In genomic region chr5:149837680-149838269, GRCh38 we compare ENCODE assay signal across 8 cellular contexts.
DNase-seq lines count a peak whose midpoint lies in the region; ATAC-seq and TF ChIP-seq lines count a peak whose summit lies in the region.

No MANE protein-coding gene starts in this region.

- H3K27ac Mint-ChIP-seq in CD4-positive, alpha-beta T cell: no peak overlapping the region
- H3K27ac Mint-ChIP-seq in T-helper 2 cell treated with Interferon-gamma antibody and Interleukin-4, amounts not matched to agents 5 μg/mL and 100 μg/mL, for 36 hours: no peak overlapping the region

- CTCF ChIA-PET in CD4-positive, alpha-beta T cell (lab: Charles Lee): interaction anchor here (1.5 to 2.1 kb wide), 3 partner anchors 9 to 153 kb away, joined by 3 to 8 read pairs (median 5); no protein-coding TSS in a partner anchor

- peaks cover 5% of the 10 kb centered on the region for H3K36me3 Mint-ChIP-seq in CD4-positive, alpha-beta T cell (ENCODE audit: low read depth)
- no peaks in the 10 kb centered on the region for H3K36me3 Mint-ChIP-seq in T-helper 2 cell treated with Interferon-gamma antibody and Interleukin-4, amounts not matched to agents 5 μg/mL and 100 μg/mL, for 36 hours (ENCODE audit: low read depth)

- no peak for ATAC-seq in CD4-positive, alpha-beta T cell (ENCODE audit: poor library complexity)

- H3K27me3 Mint-ChIP-seq in CD4-positive, alpha-beta T cell: no peaks in the 10 kb centered on the region
- H3K27me3 Mint-ChIP-seq in T-helper 2 cell treated with Interferon-gamma antibody and Interleukin-4, amounts not matched to agents 5 μg/mL and 100 μg/mL, for 36 hours (ENCODE audit: low read depth): no peaks in the 10 kb centered on the region

- H3K4me1 Mint-ChIP-seq in CD4-positive, alpha-beta T cell (ENCODE audit: low read depth): no peaks in the 10 kb centered on the region
- no peaks in the 10 kb centered on the region for H3K4me1 Mint-ChIP-seq in T-helper 2 cell treated with Interferon-gamma antibody and Interleukin-4, amounts not matched to agents 5 μg/mL and 100 μg/mL, for 36 hours (ENCODE audit: low read depth)

- POLR2A ChIA-PET in CD4-positive, alpha-beta T cell (lab: Charles Lee): no interaction called here

- no peaks in the 10 kb centered on the region for H3K9me3 ChIP-seq in CD4-positive, alpha-beta T cell (ENCODE audit: control insufficient read depth, low read length)

- TF ChIP-seq CTCF in CD4-positive, alpha-beta T cell (IDR thresholded peaks at IDR 0.05): no peak

- intact Hi-C loops in CD4-positive, alpha-beta T cell (cut with DNase I, micrococcal nuclease): no loop called here

- H3K27me3 ChIP-seq in CD4-positive, alpha-beta T cell (ENCODE audit: control insufficient read depth, insufficient read depth, low read length): no peaks in the 10 kb centered on the region

- no peak overlapping the region for H3K4me3 Mint-ChIP-seq in CD4-positive, alpha-beta T cell
- H3K4me3 Mint-ChIP-seq in T-helper 2 cell treated with Interferon-gamma antibody and Interleukin-4, amounts not matched to agents 5 μg/mL and 100 μg/mL, for 36 hours: no peak overlapping the region

- no peak overlapping the region for H3K27ac ChIP-seq in CD4-positive, alpha-beta T cell (ENCODE audit: low read depth, low read length)

- DNase-seq in NCI-H524 (lab: John Stamatoyannopoulos, UW) (peak; percentile 10 to 63), NCI-H524 treated with DMSO at 0.1 percent for 48 hours (lab: John Stamatoyannopoulos, UW) (no peak), NCI-H1694 (lab: John Stamatoyannopoulos, UW) (peak; percentile 25), amygdala (lab: John Stamatoyannopoulos, UW) (peak in 34 of 56 donors; percentile 8 to 70 (median 28)), hypothalamus (lab: John Stamatoyannopoulos, UW) (peak in 37 of 51 donors; percentile 4 to 66 (median 27)), stromal cell of bone marrow (ENCODE audit: low read depth) (peak; percentile 43)
- DNase-seq in CD4-positive, alpha-beta T cell: no peak
- DNase-seq in T-helper 2 cell treated with Interferon-gamma antibody and Interleukin-4, amounts not matched to agents 5 μg/mL and 100 μg/mL, for 36 hours (ENCODE audit: low spot score): no peak

- no peaks in the 10 kb centered on the region for H3K9me3 Mint-ChIP-seq in CD4-positive, alpha-beta T cell
- no peaks in the 10 kb centered on the region for H3K9me3 Mint-ChIP-seq in T-helper 2 cell treated with Interferon-gamma antibody and Interleukin-4, amounts not matched to agents 5 μg/mL and 100 μg/mL, for 36 hours

Comparison
In these comparisons a context has a peak if more than half of its experiments do, and no peak if none do; other contexts are left out.
1. DNase-seq: peak in NCI-H524 (2 of 2), NCI-H1694 (single experiment), amygdala (34 of 56), hypothalamus (37 of 51) and stromal cell of bone marrow (single experiment); none in NCI-H524 treated with DMSO at 0.1 percent for 48 hours (single experiment), CD4-positive, alpha-beta T cell (0 of 10) and T-helper 2 cell treated with Interferon-gamma antibody and Interleukin-4, amounts not matched to agents 5 μg/mL and 100 μg/mL, for 36 hours (single experiment).